8 cellular contexts compared by ENCODE assay signal in genomic region chr9:136849960-136850865, GRCh38. TPM values are rescaled to one million over a fixed set of nuclear protein-coding genes. Genes with fewer than 3 reads are reported as not detected.
DNase-seq lines count a peak whose midpoint lies in the region; ATAC-seq and TF ChIP-seq lines count a peak whose summit lies in the region.

No MANE protein-coding gene starts in this region.

- intact Hi-C loops in CD4-positive, alpha-beta memory T cell (cut with micrococcal nuclease): loop anchor here (1.0 to 5.0 kb wide), 5 partner anchors 16 to 237 kb away; partner anchors contain the start of genes EDF1, FBXW5, MAN1B1 and TMEM141
- intact Hi-C loops in Panc1 (cut with micrococcal nuclease; ENCODE audit: unreplicated experiment): no loop called here

- H2AFZ ChIP-seq in osteoblast (ENCODE audit: low read length): no peak overlapping the region

- CTCF ChIA-PET in CD4-positive, alpha-beta memory T cell (lab: Charles Lee; ENCODE audit: partially characterized antibody): interaction anchor here (0.6 to 1.2 kb wide), 2 partner anchors 79 to 179 kb away, joined by 3 read pairs; no protein-coding TSS in a partner anchor
- CTCF ChIA-PET in Panc1 (lab: Charles Lee): no interaction called here

- H3K27ac ChIP-seq in CD4-positive, alpha-beta memory T cell (ENCODE audit: low read depth, low read length): no peak overlapping the region
- H3K27ac ChIP-seq in Panc1 (ENCODE audit: low read length) (peak overlapping the region; percentile 83), epithelial cell of prostate (peak overlapping the region; percentile 90), osteoblast (ENCODE audit: low read depth, low read length) (peak overlapping the region; percentile 58)

- peaks cover 2 to 10% of the 10 kb centered on the region in 2 donors for H3K27me3 Mint-ChIP-seq in CD4-positive, alpha-beta memory T cell

- H3K36me3 Mint-ChIP-seq in CD4-positive, alpha-beta memory T cell: peaks cover 0 to 10% of the 10 kb centered on the region in 2 donors

- TSS peak; percentile 96 for BruUV-seq in Panc1 (replicated peaks; lab: Mats Ljungman, UMichigan)

- H4K20me1 ChIP-seq in osteoblast (ENCODE audit: insufficient read depth, low read length): peaks cover 8% of the 10 kb centered on the region

- H3K9me3 ChIP-seq in CD4-positive, alpha-beta memory T cell (ENCODE audit: control insufficient read depth in 1 of 2, low read length in 2 of 2): no peaks in the 10 kb centered on the region
- H3K9me3 ChIP-seq in Panc1 (ENCODE audit: control insufficient read depth, insufficient read depth, low read depth, low read length) (no peaks in the 10 kb centered on the region), osteoblast (ENCODE audit: low read depth, low read length) (no peaks in the 10 kb centered on the region)

- no peaks in the 10 kb centered on the region for H3K36me3 ChIP-seq in CD4-positive, alpha-beta memory T cell (ENCODE audit: insufficient read depth, low read length)
- H3K36me3 ChIP-seq in Panc1 (ENCODE audit: control insufficient read depth, insufficient read depth, low read length) (no peaks in the 10 kb centered on the region), osteoblast (ENCODE audit: insufficient read depth, low read length) (peaks cover 15% of the 10 kb centered on the region)

- H3K4me3 Mint-ChIP-seq in CD4-positive, alpha-beta memory T cell: peak overlapping the region; percentile 65 to 94 (median 91)

- H3K4me1 Mint-ChIP-seq in CD4-positive, alpha-beta memory T cell: peaks cover 7 to 27% (median 14%) of the 10 kb centered on the region in 4 donors

- ATAC-seq in Panc1 (no peak), HG02981 (IDR thresholded peaks at IDR 0.05; ENCODE audit: unreplicated experiment) (no peak), GM21381 (IDR thresholded peaks at IDR 0.05; ENCODE audit: unreplicated experiment) (no peak), GM19467 (IDR thresholded peaks at IDR 0.05; ENCODE audit: unreplicated experiment) (no peak), GM18858 (IDR thresholded peaks at IDR 0.05; ENCODE audit: unreplicated experiment) (no peak)

- POLR2A ChIA-PET in CD4-positive, alpha-beta memory T cell (lab: Charles Lee; ENCODE audit: partially characterized antibody): interaction anchor here (1.0 to 1.4 kb wide), 5 partner anchors 11 to 94 kb away, joined by 3 to 7 read pairs (median 6); partner anchors contain the start of genes RABL6 and TRAF2
- POLR2A ChIA-PET in Panc1 (lab: Charles Lee): interaction anchor here (0.6 kb wide), 1 partner anchor 88 kb away, joined by 6 read pairs; no protein-coding TSS in a partner anchor

- H3K27me3 ChIP-seq in CD4-positive, alpha-beta memory T cell (ENCODE audit: insufficient read depth, low read length): no peaks in the 10 kb centered on the region
- H3K27me3 ChIP-seq in Panc1 (ENCODE audit: control insufficient read depth, insufficient read depth, low read length) (no peaks in the 10 kb centered on the region), osteoblast (ENCODE audit: insufficient read depth, low read length) (peaks cover 14% of the 10 kb centered on the region)

- in situ Hi-C loops in Panc1 (cut with HindIII; ENCODE audit: low pct_unique_long_range_greater_than_20kb, low sequenced_read_pairs): no loop called here

- peak overlapping the region in 1 of 2 donors; percentile 41 for H3K4me3 ChIP-seq in CD4-positive, alpha-beta memory T cell (ENCODE audit: low read length in 2 of 2)
- H3K4me3 ChIP-seq in Panc1 (ENCODE audit: low read depth in 2 of 2, low read length in 2 of 2) (peak overlapping the region; percentile 64 to 69), osteoblast (ENCODE audit: insufficient read depth, low read length) (peak overlapping the region; percentile 91)

- H3K9me3 Mint-ChIP-seq in CD4-positive, alpha-beta memory T cell: peaks cover 0 to 2% (median 0%) of the 10 kb centered on the region in 8 donors

- TF ChIP-seq CTCF in Panc1 (IDR thresholded peaks at IDR 0.05) (no peak), osteoblast (IDR thresholded peaks at IDR 0.05; ENCODE audit: extremely low read depth, low read depth, low read length) (no peak)

- H3K79me2 ChIP-seq in osteoblast (ENCODE audit: insufficient read depth, low read length): peaks cover 7% of the 10 kb centered on the region

- peak overlapping the region in 5 of 7 donors; percentile 48 to 96 (median 88) for H3K27ac Mint-ChIP-seq in CD4-positive, alpha-beta memory T cell

- H3K4me2 ChIP-seq in osteoblast (ENCODE audit: insufficient read depth, low read length): peak overlapping the region; percentile 96

- peaks cover 26% of the 10 kb centered on the region for H3K4me1 ChIP-seq in CD4-positive, alpha-beta memory T cell (ENCODE audit: insufficient read depth, low read length)
- H3K4me1 ChIP-seq in Panc1 (ENCODE audit: control insufficient read depth, insufficient read depth, low read length): peaks cover 15% of the 10 kb centered on the region
- peaks cover 13% of the 10 kb centered on the region for H3K4me1 ChIP-seq in osteoblast (ENCODE audit: insufficient read depth, low read length)

- DNase-seq in CD4-positive, alpha-beta memory T cell: peak in 1 of 5 donors; percentile 45
- DNase-seq in Panc1 (ENCODE audit: low read depth, low spot score): no peak
- DNase-seq in epithelial cell of prostate (ENCODE audit: low read depth, low spot score): no peak
- no peak for DNase-seq in osteoblast (ENCODE audit: insufficient read length, low spot score, missing footprints)

RNA-seq across cellular contexts. Expression of gene PHPT1, which starts 1.0 kb away (rescaled TPM):
- total RNA-seq in CD4-positive, alpha-beta memory T cell: 10 to 100 TPM; 41.3 to 42.6 TPM
- 10 to 100 TPM; 88.4 to 94.0 TPM for polyA plus RNA-seq in CD4-positive, alpha-beta memory T cell
- total RNA-seq in Panc1 (2021; ENCODE audit: unreplicated experiment) (204 TPM), osteoblast (54.2 and 59.0 TPM in 2 replicates)
- 307 TPM for polyA plus RNA-seq in Panc1 (2012; ENCODE audit: insufficient read length)

RNA-seq across cellular contexts. Expression of gene MAMDC4, which starts 1.9 kb away (rescaled TPM):
- total RNA-seq in CD4-positive, alpha-beta memory T cell: 10 to 100 TPM in 1 of 2 experiments, 1 to 10 TPM in 1; 9.3 to 11.7 TPM
- not detected for polyA plus RNA-seq in CD4-positive, alpha-beta memory T cell
- total RNA-seq in Panc1 (2021; ENCODE audit: unreplicated experiment): 6.3 TPM
- polyA plus RNA-seq in Panc1 (2012; ENCODE audit: insufficient read length): 7.1 TPM
- 0.88 and 1.4 TPM in 2 replicates for total RNA-seq in osteoblast

RNA-seq across cellular contexts. Expression of gene AJM1, which starts 7.9 kb away (rescaled TPM):
- total RNA-seq in CD4-positive, alpha-beta memory T cell: 1 to 10 TPM; 2.4 to 2.8 TPM
- under 1 TPM in 1 of 2 donors, not detected in 1; 0.05 TPM for polyA plus RNA-seq in CD4-positive, alpha-beta memory T cell
- total RNA-seq in Panc1 (2021; ENCODE audit: unreplicated experiment): 7.2 TPM
- 11.9 TPM for polyA plus RNA-seq in Panc1 (2012; ENCODE audit: insufficient read length)
- 0.88 and 1.1 TPM in 2 replicates for total RNA-seq in osteoblast

RNA-seq across cellular contexts. Expression of gene EDF1, which starts 15.9 kb away (rescaled TPM):
- total RNA-seq in CD4-positive, alpha-beta memory T cell: 100 to 1,000 TPM; 284 to 298 TPM
- 100 to 1,000 TPM; 273 to 357 TPM for polyA plus RNA-seq in CD4-positive, alpha-beta memory T cell
- total RNA-seq in Panc1 (2021; ENCODE audit: unreplicated experiment) (270 TPM), osteoblast (126 and 173 TPM in 2 replicates)
- 595 TPM for polyA plus RNA-seq in Panc1 (2012; ENCODE audit: insufficient read length)

RNA-seq across cellular contexts. Expression of gene TRAF2, which starts 36.1 kb away (rescaled TPM):
- 10 to 100 TPM; 40.2 to 43.2 TPM for total RNA-seq in CD4-positive, alpha-beta memory T cell
- polyA plus RNA-seq in CD4-positive, alpha-beta memory T cell: 10 to 100 TPM; 11.1 to 25.2 TPM
- total RNA-seq in Panc1 (2021; ENCODE audit: unreplicated experiment) (48.7 TPM), osteoblast (6.2 and 6.8 TPM in 2 replicates)
- polyA plus RNA-seq in Panc1 (2012; ENCODE audit: insufficient read length): 43.7 TPM
